In genomic region chr12:46370380-46370734, GRCh38 we compare ENCODE assay signal across 1 cellular context.
TF ChIP-seq lines count a peak whose summit lies in the region.

No MANE protein-coding gene starts in this region.

TF ChIP-seq in A549, 52 proteins besides CTCF, POLR2A, EP300 and RAD21 (continued from another document):
- no peak for TF ChIP-seq POLR2AphosphoS2 (conservative IDR thresholded peaks at IDR 0.05; ENCODE audit: low read length)
- TF ChIP-seq RNF2 (IDR thresholded peaks at IDR 0.05; ENCODE audit: borderline replicate concordance, low read depth) = no peak
- TF ChIP-seq MYC (IDR thresholded peaks at IDR 0.05; ENCODE audit: borderline replicate concordance, low read length) = no peak
